Comparison of ENCODE assay signal across 8 cellular contexts in the genomic region with DNA sequence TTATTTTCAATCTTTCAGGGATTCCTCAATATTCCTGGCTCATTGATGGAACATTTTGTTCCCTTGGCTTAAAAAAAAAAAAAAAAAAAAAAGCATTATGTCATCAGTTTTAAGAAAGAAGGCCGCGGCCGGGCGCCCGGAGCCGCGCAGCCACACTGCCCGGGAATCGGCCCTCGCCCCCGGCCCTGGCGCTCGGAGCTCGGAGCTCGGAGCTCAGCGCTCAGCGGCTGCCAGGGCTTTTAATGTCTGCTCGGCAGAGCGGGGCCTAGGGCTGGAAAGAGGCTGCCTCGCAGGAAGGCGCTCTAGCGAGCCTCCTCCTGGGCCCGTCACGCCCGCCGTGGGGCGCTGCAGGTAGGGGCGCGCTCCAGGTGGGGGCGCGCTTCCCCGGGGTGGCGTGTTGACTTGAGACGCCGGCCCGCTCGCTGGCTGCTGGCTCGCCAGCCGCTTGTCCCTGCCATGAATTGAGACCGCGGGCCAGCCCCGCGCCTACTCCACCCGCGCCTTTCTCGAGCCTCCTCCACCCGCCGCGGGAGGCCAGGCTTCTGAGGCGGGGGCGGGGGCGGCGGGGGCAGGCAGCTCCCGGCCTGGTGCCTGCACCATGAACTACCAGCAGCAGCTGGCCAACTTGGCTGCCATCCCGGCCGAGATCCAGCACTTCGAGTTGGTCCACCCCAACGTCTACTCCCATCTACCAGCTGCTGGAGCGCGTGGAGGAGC. TPM values are rescaled to one million over a fixed set of nuclear protein-coding genes. Genes with fewer than 3 reads are reported as not detected.
DNase-seq lines count a peak whose midpoint lies in the region; ATAC-seq and TF ChIP-seq lines count a peak whose summit lies in the region.

No MANE protein-coding gene starts in this region.

- peak; percentile 49 for DNase-seq in Ammon's horn (ENCODE audit: low spot score)
- DNase-seq in HuH-7.5 (ENCODE audit: low spot score) = peak; percentile 77
- peak in 34 of 56 donors; percentile 10 to 78 (median 47) for DNase-seq in amygdala (lab: John Stamatoyannopoulos, UW)
- peak; percentile 14 to 26 for DNase-seq in hippocampal formation (lab: John Stamatoyannopoulos, UW)
- DNase-seq in gastrocnemius medialis = peak in 1 of 2 donors; percentile 30
- no peak for DNase-seq in activated T-helper 1 cell treated with anti-CD3 and anti-CD28 coated beads, Interleukin-12 subunit alpha, Interleukin-12 subunit beta, Interleukin-2, Interleukin-4 antibody, amounts not matched to agents 30 ng/mL and 10 ng/mL and 1 ng/mL, durations not matched to agents 14 hours and 24 hours and 36 hours (ENCODE audit: low spot score)
- DNase-seq in effector CD8-positive, alpha-beta T cell (lab: John Stamatoyannopoulos, UW) = no peak

- H3K36me3 ChIP-seq in gastrocnemius medialis = no peaks in the 10 kb centered on the region

- TF ChIP-seq POLR2A in gastrocnemius medialis (IDR thresholded peaks at IDR 0.05) = no peak

- peak overlapping the region; percentile 30 to 52 (median 40) for H3K4me3 ChIP-seq in gastrocnemius medialis

- no peaks in the 10 kb centered on the region for H3K4me1 Mint-ChIP-seq in activated T-helper 1 cell treated with anti-CD3 and anti-CD28 coated beads, Interleukin-12 subunit alpha, Interleukin-12 subunit beta, Interleukin-2, Interleukin-4 antibody, amounts not matched to agents 30 ng/mL and 10 ng/mL and 1 ng/mL, durations not matched to agents 14 hours and 24 hours and 36 hours (ENCODE audit: low read depth)

- peaks cover 26% of the 10 kb centered on the region for H3K27me3 Mint-ChIP-seq in activated T-helper 1 cell treated with anti-CD3 and anti-CD28 coated beads, Interleukin-12 subunit alpha, Interleukin-12 subunit beta, Interleukin-2, Interleukin-4 antibody, amounts not matched to agents 30 ng/mL and 10 ng/mL and 1 ng/mL, durations not matched to agents 14 hours and 24 hours and 36 hours (ENCODE audit: insufficient read depth)

- H3K9me3 ChIP-seq in gastrocnemius medialis = no peaks in the 10 kb centered on the region

- ATAC-seq in gastrocnemius medialis (peak; percentile 58 to 61), GM21526 (IDR thresholded peaks at IDR 0.05; ENCODE audit: low FRiP score, unreplicated experiment) (no peak)

- H3K4me3 Mint-ChIP-seq in activated T-helper 1 cell treated with anti-CD3 and anti-CD28 coated beads, Interleukin-12 subunit alpha, Interleukin-12 subunit beta, Interleukin-2, Interleukin-4 antibody, amounts not matched to agents 30 ng/mL and 10 ng/mL and 1 ng/mL, durations not matched to agents 14 hours and 24 hours and 36 hours = no peak overlapping the region

- intact Hi-C loops in gastrocnemius medialis (cut with DNase I; ENCODE audit: low total_unique reads) = no loop called here
- intact Hi-C loops in activated T-helper 1 cell treated with anti-CD3 and anti-CD28 coated beads, Interleukin-12 subunit alpha, Interleukin-12 subunit beta, Interleukin-2, Interleukin-4 antibody, amounts not matched to agents 30 ng/mL and 10 ng/mL and 1 ng/mL, durations not matched to agents 14 hours and 24 hours and 36 hours (cut with micrococcal nuclease) = no loop called here

- TF ChIP-seq CTCF in gastrocnemius medialis (IDR thresholded peaks at IDR 0.05 in 4 of 5, conservative IDR thresholded peaks at IDR 0.05 in 1 of 5) = peak in 1 of 5 experiments; percentile 19

- no peak overlapping the region for H3K27ac Mint-ChIP-seq in activated T-helper 1 cell treated with anti-CD3 and anti-CD28 coated beads, Interleukin-12 subunit alpha, Interleukin-12 subunit beta, Interleukin-2, Interleukin-4 antibody, amounts not matched to agents 30 ng/mL and 10 ng/mL and 1 ng/mL, durations not matched to agents 14 hours and 24 hours and 36 hours

- in situ Hi-C loops in gastrocnemius medialis (cut with MboI; ENCODE audit: low sequenced_read_pairs in 4 of 4) = no loop called here

- H3K4me1 ChIP-seq in gastrocnemius medialis = no peaks in the 10 kb centered on the region

- H3K27ac ChIP-seq in gastrocnemius medialis = peak overlapping the region in 2 of 4 donors; percentile 58 to 69

- H3K9me3 Mint-ChIP-seq in activated T-helper 1 cell treated with anti-CD3 and anti-CD28 coated beads, Interleukin-12 subunit alpha, Interleukin-12 subunit beta, Interleukin-2, Interleukin-4 antibody, amounts not matched to agents 30 ng/mL and 10 ng/mL and 1 ng/mL, durations not matched to agents 14 hours and 24 hours and 36 hours = no peaks in the 10 kb centered on the region

- peaks cover 2 to 22% (median 7%) of the 10 kb centered on the region in 3 donors for H3K27me3 ChIP-seq in gastrocnemius medialis

- no peaks in the 10 kb centered on the region for H3K36me3 Mint-ChIP-seq in activated T-helper 1 cell treated with anti-CD3 and anti-CD28 coated beads, Interleukin-12 subunit alpha, Interleukin-12 subunit beta, Interleukin-2, Interleukin-4 antibody, amounts not matched to agents 30 ng/mL and 10 ng/mL and 1 ng/mL, durations not matched to agents 14 hours and 24 hours and 36 hours (ENCODE audit: low read depth)

RNA-seq across cellular contexts. Expression of a gene that starts 5.4 kb away (rescaled TPM):
- not detected for total RNA-seq in gastrocnemius medialis
- not detected in 2 replicates for total RNA-seq in activated T-helper 1 cell treated with anti-CD3 and anti-CD28 coated beads, Interleukin-12 subunit alpha, Interleukin-12 subunit beta, Interleukin-2, Interleukin-4 antibody, amounts not matched to agents 30 ng/mL and 10 ng/mL and 1 ng/mL, durations not matched to agents 14 hours and 24 hours and 36 hours

RNA-seq across cellular contexts. Expression of a gene that starts 10.5 kb away (rescaled TPM):
- total RNA-seq in gastrocnemius medialis = not detected
- not detected in 2 replicates for total RNA-seq in activated T-helper 1 cell treated with anti-CD3 and anti-CD28 coated beads, Interleukin-12 subunit alpha, Interleukin-12 subunit beta, Interleukin-2, Interleukin-4 antibody, amounts not matched to agents 30 ng/mL and 10 ng/mL and 1 ng/mL, durations not matched to agents 14 hours and 24 hours and 36 hours

Comparison
In these comparisons a context has a peak if more than half of its experiments do, and no peak if none do; other contexts are left out.
1. DNase-seq: peak in Ammon's horn (single experiment), HuH-7.5 (single experiment), amygdala (34 of 56) and hippocampal formation (2 of 2); none in activated T-helper 1 cell treated with anti-CD3 and anti-CD28 coated beads, Interleukin-12 subunit alpha, Interleukin-12 subunit beta, Interleukin-2, Interleukin-4 antibody, amounts not matched to agents 30 ng/mL and 10 ng/mL and 1 ng/mL, durations not matched to agents 14 hours and 24 hours and 36 hours (single experiment) and effector CD8-positive, alpha-beta T cell (single experiment).